Comparison of ENCODE assay signal across 8 cellular contexts in genomic region chr11:116835791-116836647, GRCh38. TPM values are rescaled to one million over a fixed set of nuclear protein-coding genes. Genes with fewer than 3 reads are reported as not detected.
DNase-seq lines count a peak whose midpoint lies in the region; TF ChIP-seq lines count a peak whose summit lies in the region.

No MANE protein-coding gene starts in this region.

- no peak overlapping the region for H4K12ac ChIP-seq in trophoblast cell (ENCODE audit: low read depth, low read length)

- H3K27me3 ChIP-seq in trophoblast cell (ENCODE audit: insufficient read depth, low read length) (no peaks in the 10 kb centered on the region), tibial nerve (no peaks in the 10 kb centered on the region)

- H2AK5ac ChIP-seq in trophoblast cell (ENCODE audit: low read length) = no peak overlapping the region

- TF ChIP-seq CTCF in HEK293 (tag by site-specific recombination; IDR thresholded peaks at IDR 0.05) (peak; percentile 90), tibial nerve (IDR thresholded peaks at IDR 0.05) (peak; percentile 35 to 76 (median 58))

- H4K8ac ChIP-seq in trophoblast cell (ENCODE audit: low read depth, low read length) = no peak overlapping the region

- H3K23ac ChIP-seq in trophoblast cell (ENCODE audit: low read length) = no peak overlapping the region

- peak; percentile 29 to 72 for TF ChIP-seq EP300 in tibial nerve (IDR thresholded peaks at IDR 0.05)

- no CpG with 5 or more reads among the region's 58 CpGs for WGBS in trophoblast cell (ENCODE audit: extremely low coverage, insufficient coverage, insufficient read length)
- whole genome bisulfite sequencing in tibial nerve, 2 donors = 13 to 23% methylated on average over 34 to 51 of the region's 58 CpGs

- no peak overlapping the region for H2BK5ac ChIP-seq in trophoblast cell (ENCODE audit: low read depth, low read length, poor library complexity)

- no peak overlapping the region for H3K18ac ChIP-seq in trophoblast cell (ENCODE audit: low read length)

- H3K9me3 ChIP-seq in HEK293 (ENCODE audit: control insufficient read depth, insufficient read depth, low read depth, low read length) = no peaks in the 10 kb centered on the region
- no peaks in the 10 kb centered on the region for H3K9me3 ChIP-seq in trophoblast cell (ENCODE audit: insufficient read depth, low read depth, low read length)
- H3K9me3 ChIP-seq in tibial nerve = no peaks in the 10 kb centered on the region

- peak; percentile 71 for DNase-seq in GM04503 (ENCODE audit: low read depth)
- DNase-seq in NAMALWA (ENCODE audit: low spot score) = peak; percentile 92
- DNase-seq in SKM-1 treated with dmso at 0.1 percent for 144 hours (lab: John Stamatoyannopoulos, UW; ENCODE audit: unreplicated experiment) = peak; percentile 89
- DNase-seq in activated naive CD8-positive, alpha-beta T cell treated with anti-CD3 and anti-CD28 coated beads, Interleukin-2, amount 50 U/mL, for 16 hours (ENCODE audit: low read depth, low spot score) = peak; percentile 43
- peak; percentile 90 for DNase-seq in cardiac septum (ENCODE audit: low spot score)
- peak; percentile 64 to 81 for DNase-seq in trophoblast cell
- peak; percentile 53 to 59 for DNase-seq in tibial nerve (ENCODE audit: low spot score in 2 of 2)

- peak overlapping the region; percentile 73 for H3K4me2 ChIP-seq in trophoblast cell (ENCODE audit: low read length)

- POLR2A ChIA-PET in HEK293 (lab: Yijun Ruan, JAX) = interaction anchor here (1.0 to 2.3 kb wide), 6 partner anchors 15 to 308 kb away, joined by 3 to 13 read pairs (median 6); partner anchors contain the start of genes APOA5, PAFAH1B2 and ZPR1

- no peaks in the 10 kb centered on the region for H3K79me1 ChIP-seq in trophoblast cell (ENCODE audit: low read length)

- H2AFZ ChIP-seq in trophoblast cell (ENCODE audit: insufficient read depth, low read length, poor library complexity) = peak overlapping the region; percentile 54

- TF ChIP-seq POLR2A in tibial nerve (IDR thresholded peaks at IDR 0.05) = peak in 1 of 2 donors; percentile 23

- H3K4ac ChIP-seq in trophoblast cell (ENCODE audit: low read depth, low read length) = no peak overlapping the region

- no peak overlapping the region; the same call in 1 of the 2 replicates for H3K27ac ChIP-seq in HEK293 (ENCODE audit: extremely low read depth, low read depth, low read length)
- no peak overlapping the region for H3K27ac ChIP-seq in trophoblast cell (ENCODE audit: low read depth, low read length)
- H3K27ac ChIP-seq in tibial nerve = peak overlapping the region; percentile 9 to 79 (median 74)

- H3K36me3 ChIP-seq in HEK293 (ENCODE audit: control insufficient read depth in 2 of 2, insufficient read depth in 1 of 2, low read length in 2 of 2) = no peaks in the 10 kb centered on the region
- no peaks in the 10 kb centered on the region for H3K36me3 ChIP-seq in trophoblast cell (ENCODE audit: control insufficient read depth in 1 of 2, insufficient read depth in 2 of 2, low read length in 2 of 2)
- H3K36me3 ChIP-seq in tibial nerve = no peaks in the 10 kb centered on the region

- no peak overlapping the region for H4K91ac ChIP-seq in trophoblast cell (ENCODE audit: low read depth, low read length)

- no peak overlapping the region for H2BK120ac ChIP-seq in trophoblast cell (ENCODE audit: insufficient read depth, low read length, poor library complexity)

- no peak overlapping the region for H2BK12ac ChIP-seq in trophoblast cell (ENCODE audit: low read length)

- no peaks in the 10 kb centered on the region for H3K79me2 ChIP-seq in trophoblast cell (ENCODE audit: control insufficient read depth, insufficient read depth, low read length, poor library complexity)

- no peaks in the 10 kb centered on the region for H3K4me1 ChIP-seq in HEK293 (ENCODE audit: control insufficient read depth, insufficient read depth, low read length)
- H3K4me1 ChIP-seq in trophoblast cell (ENCODE audit: control insufficient read depth in 1 of 2, insufficient read depth in 2 of 2, low read length in 2 of 2) = peaks cover 10 to 12% of the 10 kb centered on the region in 2 experiments
- H3K4me1 ChIP-seq in tibial nerve = peaks cover 0 to 58% (median 18%) of the 10 kb centered on the region in 4 donors

- no peak overlapping the region for H3K9ac ChIP-seq in trophoblast cell (ENCODE audit: low read length)

- intact Hi-C loops in cardiac septum (cut with DNase I) = loop anchor here (2.0 kb wide), 1 partner anchor 45 kb away; the partner anchor contains the start of gene APOA5

- CTCF ChIA-PET in HEK293 (lab: Yijun Ruan, JAX) = interaction anchor here (0.6 to 4.9 kb wide), 32 partner anchors 9 to 399 kb away, joined by 3 to 118 read pairs (median 4); partner anchors contain the start of genes APOA5, SIK3 and ZPR1

- H3K14ac ChIP-seq in trophoblast cell (ENCODE audit: low read length) = peak overlapping the region; percentile 15

- H3K4me3 ChIP-seq in HEK293 (ENCODE audit: low read depth, low read length) (no peak overlapping the region; the same call in 1 of the 2 replicates), trophoblast cell (ENCODE audit: low read depth, low read length) (peak overlapping the region; percentile 40), tibial nerve (peak overlapping the region; percentile 18 to 50 (median 44))

TF ChIP-seq in HEK293, 187 proteins besides CTCF, POLR2A, EP300 and RAD21 (continues in another document):
- TF ChIP-seq ZNF629 (tag by site-specific recombination; IDR thresholded peaks at IDR 0.05) (peak; percentile 46; the same call in 1 of the 2 replicates), ZNF610 (tag by site-specific recombination; IDR thresholded peaks at IDR 0.05; ENCODE audit: borderline replicate concordance) (peak; percentile 80; the same call in 1 of the 2 replicates), ZNF112 (tag by site-specific recombination; IDR thresholded peaks at IDR 0.05) (no peak), ZNF473 (tag by site-specific recombination; IDR thresholded peaks at IDR 0.05) (no peak), ZBTB44 (tag by site-specific recombination; IDR thresholded peaks at IDR 0.05) (peak; percentile 79), ZNF449 (tag by site-specific recombination; IDR thresholded peaks at IDR 0.05) (peak; percentile 49), ZNF121 (tag by site-specific recombination; IDR thresholded peaks at IDR 0.05) (no peak), ZBTB10 (tag by site-specific recombination; IDR thresholded peaks at IDR 0.05) (no peak), WT1 (tag by site-specific recombination; IDR thresholded peaks at IDR 0.05) (no peak), KLF9 (tag by site-specific recombination; IDR thresholded peaks at IDR 0.05; ENCODE audit: low read depth) (no peak), SALL2 (tag by site-specific recombination; IDR thresholded peaks at IDR 0.05; ENCODE audit: borderline replicate concordance) (no peak), GLIS1 (tag by site-specific recombination; IDR thresholded peaks at IDR 0.05) (peak; percentile 96)

RNA-seq across cellular contexts. Expression of gene APOA1, which starts 1.4 kb away (rescaled TPM):
- 47.2 TPM for total RNA-seq in cardiac septum
- 2.0 and 2.3 TPM in 2 replicates for polyA plus RNA-seq in trophoblast cell (2013)
- 1 to 10 TPM; 4.1 to 8.4 (median 6.5) TPM for total RNA-seq in tibial nerve

RNA-seq across cellular contexts. Expression of gene APOC3, which starts 6.3 kb away (rescaled TPM):
- total RNA-seq in cardiac septum = not detected
- 3.6 and 4.9 TPM in 2 replicates for polyA plus RNA-seq in trophoblast cell (2013)
- not detected for total RNA-seq in tibial nerve

RNA-seq across cellular contexts. Expression of gene APOA4, which starts 12.9 kb away (rescaled TPM):
- total RNA-seq in cardiac septum = not detected
- polyA plus RNA-seq in trophoblast cell (2013) = 0.07 and 0.11 TPM in 2 replicates
- not detected for total RNA-seq in tibial nerve

RNA-seq across cellular contexts. Expression of gene APOA5, which starts 44.3 kb away (rescaled TPM):
- not detected for total RNA-seq in cardiac septum
- 0.14 and 0.19 TPM in 2 replicates for polyA plus RNA-seq in trophoblast cell (2013)
- not detected for total RNA-seq in tibial nerve

RNA-seq across cellular contexts. Expression of gene ZPR1, which starts 48.2 kb away (rescaled TPM):
- total RNA-seq in cardiac septum (24.8 TPM), tibial nerve (10 to 100 TPM; 11.4 to 28.5 (median 23.8) TPM)
- polyA plus RNA-seq in trophoblast cell (2013) = 47.5 and 52.1 TPM in 2 replicates

Comparison
In these comparisons a context has a peak if more than half of its experiments do, and no peak if none do; other contexts are left out.
1. H3K27ac ChIP-seq: peak in tibial nerve (4 of 4); none in HEK293 (single experiment) and trophoblast cell (single experiment).
2. Peak in every context shown above with its lines, with median percentiles within 50 percentile points of each other: DNase-seq.